ENCODE assay signal across 8 cellular contexts in the genomic region with DNA sequence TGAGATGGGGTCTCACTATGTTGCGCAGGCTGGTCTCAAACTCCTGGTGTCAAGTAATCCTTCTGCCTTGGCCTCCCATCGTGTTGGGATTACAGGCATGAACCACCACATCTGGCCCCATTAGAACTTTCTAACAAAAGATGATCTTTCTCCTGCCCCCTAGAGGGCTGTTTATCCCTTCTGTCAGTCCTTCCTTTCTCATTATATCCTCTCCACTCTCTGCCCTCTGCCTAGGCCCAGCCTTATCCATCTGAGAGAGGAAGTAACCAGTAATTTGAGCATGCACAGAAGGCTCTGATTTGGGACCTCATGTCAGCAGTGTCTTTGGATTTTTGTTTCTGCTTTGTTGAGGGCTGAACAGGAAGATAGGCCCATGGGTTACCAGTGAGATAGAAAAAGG. TPM values are rescaled to one million over a fixed set of nuclear protein-coding genes. Genes with fewer than 3 reads are reported as not detected.
A peak's percentile ranks its signal among the peaks of the same experiment; 100 is the strongest.
DNase-seq lines count a peak whose midpoint lies in the region; TF ChIP-seq lines count a peak whose summit lies in the region.

No MANE protein-coding gene starts in this region.

- no peak overlapping the region for H3K4me3 ChIP-seq in AG09309 (ENCODE audit: control insufficient read depth, low read depth, low read length)
- no peak overlapping the region for H3K4me3 ChIP-seq in OCI-LY3 (ENCODE audit: low read length)
- no peak overlapping the region for H3K4me3 ChIP-seq in fibroblast of villous mesenchyme (ENCODE audit: low read depth, low read length)

- peaks cover 7% of the 10 kb centered on the region for H3K79me2 ChIP-seq in OCI-LY3 (ENCODE audit: low read length)

- H3K4me1 ChIP-seq in OCI-LY3 (ENCODE audit: low read length) = peaks cover 17% of the 10 kb centered on the region

- peak; percentile 55 for TF ChIP-seq CTCF in AG09309 (IDR thresholded peaks at IDR 0.05; ENCODE audit: control insufficient read depth, insufficient read depth, low read depth, low read length, missing control alignments)
- peak; percentile 4 for TF ChIP-seq CTCF in GM13976 (IDR thresholded peaks at IDR 0.05; ENCODE audit: borderline replicate concordance, control extremely low read depth, extremely low read depth, insufficient read depth, missing control alignments)
- TF ChIP-seq CTCF in OCI-LY3 (IDR thresholded peaks at IDR 0.05; ENCODE audit: low read depth, low read length) = peak; percentile 47
- TF ChIP-seq CTCF in fibroblast of villous mesenchyme (IDR thresholded peaks at IDR 0.05; ENCODE audit: insufficient read depth, low read depth, low read length) = peak; percentile 46

- no peak overlapping the region for H3K9ac ChIP-seq in OCI-LY3 (ENCODE audit: low read length)

- 0 out of 2 replicates have a peak overlapping the region, but pooled peaks have one; percentile 9 for H2AFZ ChIP-seq in OCI-LY3 (ENCODE audit: low read depth, low read length)

- no peaks in the 10 kb centered on the region for H3K36me3 ChIP-seq in OCI-LY3 (replicated peaks; ENCODE audit: low read depth, low read length)

- H3K9me3 ChIP-seq in OCI-LY3 (ENCODE audit: insufficient read depth, low read length) = peaks cover 5% of the 10 kb centered on the region; the same call in 1 of the 2 replicates

- no peak overlapping the region for H3K4me2 ChIP-seq in OCI-LY3 (ENCODE audit: low read length)

- no peaks in the 10 kb centered on the region for H3K27me3 ChIP-seq in OCI-LY3 (ENCODE audit: low read depth, low read length)

- no peaks in the 10 kb centered on the region for H4K20me1 ChIP-seq in OCI-LY3 (ENCODE audit: insufficient read depth, low read length)

- DNase-seq in AG09309 (ENCODE audit: low read depth) (no peak), GM13976 (ENCODE audit: low spot score) (peak; percentile 53), fibroblast of villous mesenchyme (ENCODE audit: low read depth) (peak; percentile 9), COR-L47 (lab: John Stamatoyannopoulos, UW) (no peak), NCI-H187 (lab: John Stamatoyannopoulos, UW) (no peak), NCI-H2107 treated with DMSO at 0.1 percent for 48 hours (lab: John Stamatoyannopoulos, UW; ENCODE audit: unreplicated experiment) (no peak)
- no peak for DNase-seq in activated effector memory CD4-positive, alpha-beta T cell treated with Interleukin-2 at 50 U/mL for 16 hours

- in situ Hi-C loops in GM13976 (cut with MboI; ENCODE audit: low sequenced_read_pairs, unreplicated experiment) = no loop called here

- H3K27ac ChIP-seq in OCI-LY3 (ENCODE audit: low read length) = no peak overlapping the region

RNA-seq across cellular contexts. Expression of gene DHX40, which starts 4.4 kb away (rescaled TPM):
- total RNA-seq in fibroblast of villous mesenchyme = 44.1 and 66.9 TPM in 2 replicates

RNA-seq across cellular contexts. Expression of gene CLTC, which starts 58.7 kb away (rescaled TPM):
- 555 and 613 TPM in 2 replicates for total RNA-seq in fibroblast of villous mesenchyme

Comparison
In these comparisons a context has a peak if more than half of its experiments do, and no peak if none do; other contexts are left out.
1. DNase-seq: peak in GM13976 (single experiment) and fibroblast of villous mesenchyme (single experiment); none in AG09309 (single experiment), COR-L47 (single experiment), activated effector memory CD4-positive, alpha-beta T cell treated with Interleukin-2 at 50 U/mL for 16 hours (single experiment), NCI-H187 (0 of 2) and NCI-H2107 treated with DMSO at 0.1 percent for 48 hours (single experiment).
2. CTCF ChIP-seq: peak in every context shown above with its lines; median percentile 55 in AG09309; 47 in OCI-LY3; 46 in fibroblast of villous mesenchyme; 4 in GM13976.